Comparison of ENCODE assay signal across 13 cellular contexts in genomic region chr10:124653811-124654651, GRCh38.
DNase-seq lines count a peak whose midpoint lies in the region; ATAC-seq, FAIRE-seq and TF ChIP-seq lines count a peak whose summit lies in the region.
"Had no signal": no experiment of that assay in that cellular context is flagged by ENCODE, and none has a peak within 500 bp of the region (broad histone marks: within the 10 kb centered on the region; RNA-seq: fewer than 3 reads in every experiment).

No MANE protein-coding gene starts in this region.

- H3K9ac ChIP-seq in astrocyte (ENCODE audit: low read length) (no peak overlapping the region), smooth muscle cell (ENCODE audit: low read depth) (no peak overlapping the region)

- no peak for ATAC-seq in GM19351 (IDR thresholded peaks at IDR 0.05; ENCODE audit: unreplicated experiment)
- ATAC-seq in GM18907 (IDR thresholded peaks at IDR 0.05; ENCODE audit: unreplicated experiment): no peak

- FAIRE-seq in astrocyte (lab: Jason Lieb, UNC): no peak
- FAIRE-seq: GM18507 had no signal

- DNase-seq in HPDE6-E6E7 (ENCODE audit: extremely low spot score): peak; percentile 58
- DNase-seq in astrocyte (ENCODE audit: low read depth): peak; percentile 18
- DNase-seq in right atrium auricular region (ENCODE audit: low spot score): no peak
- DNase-seq in smooth muscle cell (lab: John Stamatoyannopoulos, UW; ENCODE audit: unreplicated experiment): no peak
- DNase-seq in glomerular visceral epithelial cell (ENCODE audit: extremely low spot score): no peak
- no peak for DNase-seq in NCI-H748 treated with DMSO at 0.1 percent for 48 hours (lab: John Stamatoyannopoulos, UW)
- DNase-seq: activated effector memory CD4-positive, alpha-beta T cell treated with Interleukin-2 at 50 U/mL for 16 hours; DMS153; islet precursor cell; NCI-H1436 had no signal

- H3K9me3 ChIP-seq in astrocyte (ENCODE audit: insufficient read depth, low read depth, low read length) (no peaks in the 10 kb centered on the region), right atrium auricular region (no peaks in the 10 kb centered on the region), smooth muscle cell (replicated peaks; ENCODE audit: low read depth) (no peaks in the 10 kb centered on the region)

- H2AFZ ChIP-seq in astrocyte (ENCODE audit: low read depth, low read length) (peak overlapping the region; percentile 46), smooth muscle cell (ENCODE audit: low read depth) (no peak overlapping the region)

- peaks cover 2% of the 10 kb centered on the region for H3K79me2 ChIP-seq in astrocyte (ENCODE audit: insufficient read depth, low read length)
- H3K79me2 ChIP-seq in smooth muscle cell (ENCODE audit: low read depth): no peaks in the 10 kb centered on the region

- no peak overlapping the region for H3K27ac Mint-ChIP-seq in astrocyte (ENCODE audit: unreplicated experiment)

- H3K4me3 ChIP-seq in astrocyte (ENCODE audit: insufficient read depth, low read depth, low read length) (no peak overlapping the region), right atrium auricular region (no peak overlapping the region), smooth muscle cell (no peak overlapping the region)

- H3K27me3 ChIP-seq in astrocyte (ENCODE audit: insufficient read depth, low read length): no peaks in the 10 kb centered on the region
- no peaks in the 10 kb centered on the region for H3K27me3 ChIP-seq in right atrium auricular region
- no peaks in the 10 kb centered on the region for H3K27me3 ChIP-seq in smooth muscle cell (ENCODE audit: low read depth)

- H4K20me1 ChIP-seq in astrocyte (ENCODE audit: insufficient read depth, low read length): peaks cover 30% of the 10 kb centered on the region
- peaks cover 27% of the 10 kb centered on the region for H4K20me1 ChIP-seq in smooth muscle cell (ENCODE audit: low read depth)

- no peaks in the 10 kb centered on the region for H3K27me3 Mint-ChIP-seq in astrocyte (ENCODE audit: low read depth, unreplicated experiment)

- H3K9me3 Mint-ChIP-seq in astrocyte (ENCODE audit: unreplicated experiment): no peaks in the 10 kb centered on the region

- no peaks in the 10 kb centered on the region for H3K36me3 ChIP-seq in astrocyte (ENCODE audit: insufficient read depth, low read length)
- H3K36me3 ChIP-seq in right atrium auricular region: no peaks in the 10 kb centered on the region
- H3K36me3 ChIP-seq in smooth muscle cell (ENCODE audit: low read depth): no peaks in the 10 kb centered on the region

- no peaks in the 10 kb centered on the region for H3F3A ChIP-seq in smooth muscle cell (ENCODE audit: low read depth)

- WGBS in smooth muscle cell (ENCODE audit: low lambda C conversion rate): 89% methylated on average over 17 of the region's 17 CpGs

- peaks cover 16% of the 10 kb centered on the region for H3K4me1 ChIP-seq in astrocyte (ENCODE audit: insufficient read depth, low read length)
- H3K4me1 ChIP-seq in right atrium auricular region: peaks cover 0 to 68% of the 10 kb centered on the region in 2 donors
- H3K4me1 ChIP-seq in smooth muscle cell (ENCODE audit: low read depth): peaks cover 10% of the 10 kb centered on the region

- no peak overlapping the region for H3K4me2 ChIP-seq in astrocyte (ENCODE audit: low read length)
- no peak overlapping the region for H3K4me2 ChIP-seq in smooth muscle cell

- TF ChIP-seq CTCF in astrocyte (IDR thresholded peaks at IDR 0.05; ENCODE audit: insufficient read depth, low read depth, low read length) (no peak), right atrium auricular region (IDR thresholded peaks at IDR 0.05) (no peak), smooth muscle cell (IDR thresholded peaks at IDR 0.05; ENCODE audit: borderline replicate concordance, insufficient read depth, poor library complexity, severe bottlenecking) (no peak)

- no peak overlapping the region for H3K4me3 Mint-ChIP-seq in astrocyte (ENCODE audit: unreplicated experiment)

- peaks cover 24% of the 10 kb centered on the region for H3K4me1 Mint-ChIP-seq in astrocyte (ENCODE audit: low read depth, unreplicated experiment)

- peaks cover 11% of the 10 kb centered on the region for H3K36me3 Mint-ChIP-seq in astrocyte (ENCODE audit: low read depth, unreplicated experiment)

- H3K27ac ChIP-seq in astrocyte (ENCODE audit: low read depth, low read length): no peak overlapping the region
- H3K27ac ChIP-seq in right atrium auricular region: peak overlapping the region; percentile 21 to 47
- peak overlapping the region; percentile 38 for H3K27ac ChIP-seq in smooth muscle cell (ENCODE audit: low read depth)

Comparison
In these comparisons a context has a peak if more than half of its experiments do, and no peak if none do; other contexts are left out.
1. DNase-seq: peak in HPDE6-E6E7 (single experiment) and astrocyte (single experiment); none in right atrium auricular region (single experiment), smooth muscle cell (single experiment), glomerular visceral epithelial cell (single experiment) and NCI-H748 treated with DMSO at 0.1 percent for 48 hours (single experiment).